Comparison of ENCODE assay signal across 10 cellular contexts in the genomic region with DNA sequence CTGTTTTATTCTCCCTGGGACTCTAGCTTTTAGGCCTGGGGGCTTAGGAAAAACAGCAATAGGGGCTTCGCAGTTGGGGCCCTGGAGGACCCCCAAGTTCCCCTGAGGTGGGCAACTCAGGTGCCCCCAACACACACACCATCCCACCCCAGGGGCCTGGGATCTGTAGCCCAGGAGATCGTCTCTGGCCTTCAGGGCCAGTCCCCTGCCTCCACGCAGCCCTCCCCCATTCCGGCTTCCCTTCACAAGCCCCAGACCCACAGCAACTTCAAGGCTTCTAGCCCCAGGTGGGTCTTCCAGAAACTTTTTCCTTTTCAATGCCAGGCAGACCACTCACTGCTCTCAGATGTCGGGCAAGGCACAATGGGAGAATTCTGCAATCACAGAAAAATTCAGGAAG.
"Had no signal": no experiment of that assay in that cellular context is flagged by ENCODE, and none has a peak within 500 bp of the region (broad histone marks: within the 10 kb centered on the region; RNA-seq: fewer than 3 reads in every experiment).

No MANE protein-coding gene starts in this region.

- H3K4me1 Mint-ChIP-seq: activated CD4-positive, alpha-beta T cell treated with anti-CD3 and anti-CD28 coated beads, Interleukin-2, amount 10 ng/mL, durations not matched to agents 24 days and 14 days; stimulated activated effector memory CD8-positive, alpha-beta T cell treated with anti-CD3 and anti-CD28 coated beads, Interleukin-12 subunit alpha, Interleukin-12 subunit beta, amount 100 ng/mL, for 72 hours had no signal

- H3K4me1 ChIP-seq: gastroesophageal sphincter had no signal

- H3K36me3 Mint-ChIP-seq: stimulated activated effector memory CD8-positive, alpha-beta T cell treated with anti-CD3 and anti-CD28 coated beads, Interleukin-12 subunit alpha, Interleukin-12 subunit beta, amount 100 ng/mL, for 72 hours; WTC11 had no signal

- H3K27me3 ChIP-seq: cardiac muscle cell had no signal

- H3K27ac Mint-ChIP-seq: activated CD4-positive, alpha-beta T cell treated with anti-CD3 and anti-CD28 coated beads, Interleukin-2, amount 10 ng/mL, durations not matched to agents 24 days and 14 days; activated CD8-positive, alpha-beta T cell treated with anti-CD3 and anti-CD28 coated beads, Interleukin-2, amount 10 ng/mL, durations not matched to agents 7 days and 5 days; stimulated activated effector memory CD8-positive, alpha-beta T cell treated with anti-CD3 and anti-CD28 coated beads, Interleukin-12 subunit alpha, Interleukin-12 subunit beta, amount 100 ng/mL, for 72 hours had no signal

- H3K27ac ChIP-seq: cardiac muscle cell had no signal

- H3K4me3 ChIP-seq: cardiac muscle cell, gastroesophageal sphincter had no signal

- H3K9me3 Mint-ChIP-seq: activated CD4-positive, alpha-beta T cell treated with anti-CD3 and anti-CD28 coated beads, Interleukin-2, amount 10 ng/mL, durations not matched to agents 24 days and 14 days; stimulated activated effector memory CD8-positive, alpha-beta T cell treated with anti-CD3 and anti-CD28 coated beads, Interleukin-12 subunit alpha, Interleukin-12 subunit beta, amount 100 ng/mL, for 72 hours had no signal

- DNase-seq: activated CD4-positive, alpha-beta T cell treated with anti-CD3 and anti-CD28 coated beads, Interleukin-2, amount 10 ng/mL, durations not matched to agents 24 days and 14 days; activated CD8-positive, alpha-beta memory T cell treated with anti-CD3 and anti-CD28 coated beads, Interleukin-2, amount 50 U/mL, for 4 hours; activated CD8-positive, alpha-beta T cell treated with anti-CD3 and anti-CD28 coated beads, Interleukin-2, amount 10 ng/mL, durations not matched to agents 7 days and 5 days; activated naive CD4-positive, alpha-beta T cell treated with anti-CD3 and anti-CD28 coated beads, Interleukin-2, amount 50 U/mL, for 16 hours; stimulated activated CD4-positive, alpha-beta T cell treated with anti-CD3 and anti-CD28 coated beads, Interleukin-12 subunit alpha, Interleukin-12 subunit beta, amount 100 ng/mL, for 4 hours; T-helper 2 cell had no signal

- H3K9me3 ChIP-seq: gastroesophageal sphincter had no signal

- H3K4me3 Mint-ChIP-seq: activated CD4-positive, alpha-beta T cell treated with anti-CD3 and anti-CD28 coated beads, Interleukin-2, amount 10 ng/mL, durations not matched to agents 24 days and 14 days; activated CD8-positive, alpha-beta T cell treated with anti-CD3 and anti-CD28 coated beads, Interleukin-2, amount 10 ng/mL, durations not matched to agents 7 days and 5 days; stimulated activated effector memory CD8-positive, alpha-beta T cell treated with anti-CD3 and anti-CD28 coated beads, Interleukin-12 subunit alpha, Interleukin-12 subunit beta, amount 100 ng/mL, for 72 hours had no signal

- H3K36me3 ChIP-seq: cardiac muscle cell, gastroesophageal sphincter had no signal

- ATAC-seq: activated CD8-positive, alpha-beta T cell treated with anti-CD3 and anti-CD28 coated beads, Interleukin-2, amount 10 ng/mL, durations not matched to agents 7 days and 5 days; gastroesophageal sphincter; stimulated activated effector memory CD8-positive, alpha-beta T cell treated with anti-CD3 and anti-CD28 coated beads, Interleukin-12 subunit alpha, Interleukin-12 subunit beta, amount 100 ng/mL, for 72 hours had no signal
